8 cellular contexts compared by ENCODE assay signal in the genomic region with DNA sequence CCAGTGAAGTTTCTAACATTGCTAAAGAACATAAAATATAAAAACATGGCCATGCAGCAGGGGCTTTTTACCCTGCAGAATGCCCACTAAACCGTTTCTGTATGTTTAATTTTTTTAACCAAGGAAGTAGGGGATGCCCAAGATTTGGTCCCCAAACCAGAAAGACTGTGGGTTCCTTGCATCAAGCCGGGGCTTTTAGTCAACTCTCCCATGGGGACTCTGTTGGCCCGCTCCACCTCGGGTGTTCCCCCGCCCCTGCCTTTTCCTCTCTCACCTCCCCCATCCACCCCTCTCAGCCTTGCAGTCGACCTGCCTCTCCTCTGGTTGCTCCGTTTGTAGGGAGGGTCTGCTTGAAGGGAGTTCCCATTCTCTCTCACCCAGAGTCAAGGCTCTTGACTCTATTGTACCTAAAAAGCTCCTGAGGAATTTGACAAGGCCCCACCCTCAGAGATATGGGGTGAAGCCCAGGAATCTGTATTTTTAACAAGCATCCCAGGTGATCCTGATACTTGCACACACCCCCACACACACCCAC.
DNase-seq lines count a peak whose midpoint lies in the region; ATAC-seq and TF ChIP-seq lines count a peak whose summit lies in the region.

No MANE protein-coding gene starts in this region.

- H3K27ac Mint-ChIP-seq in activated T-helper 1 cell treated with anti-CD3 and anti-CD28 coated beads, Interleukin-12 subunit alpha, Interleukin-12 subunit beta, Interleukin-2, Interleukin-4 antibody, amounts not matched to agents 30 ng/mL and 10 ng/mL and 1 ng/mL, durations not matched to agents 14 hours and 24 hours and 36 hours: peak overlapping the region; percentile 95
- peak overlapping the region; percentile 91 to 95 for H3K27ac Mint-ChIP-seq in natural killer cell

- H3K27me3 Mint-ChIP-seq in activated T-helper 1 cell treated with anti-CD3 and anti-CD28 coated beads, Interleukin-12 subunit alpha, Interleukin-12 subunit beta, Interleukin-2, Interleukin-4 antibody, amounts not matched to agents 30 ng/mL and 10 ng/mL and 1 ng/mL, durations not matched to agents 14 hours and 24 hours and 36 hours (ENCODE audit: insufficient read depth): peaks cover 5% of the 10 kb centered on the region
- H3K27me3 Mint-ChIP-seq in natural killer cell (ENCODE audit: low read depth in 2 of 2): no peaks in the 10 kb centered on the region

- no peaks in the 10 kb centered on the region for H3K27me3 ChIP-seq in left ventricle myocardium inferior (ENCODE audit: low read depth)

- H3K36me3 ChIP-seq in left ventricle myocardium inferior: no peaks in the 10 kb centered on the region

- H3K27ac ChIP-seq in left ventricle myocardium inferior (replicated peaks): peak overlapping the region; percentile 64

- TF ChIP-seq CTCF in left ventricle myocardium inferior (IDR thresholded peaks at IDR 0.05; ENCODE audit: borderline replicate concordance) (no peak), natural killer cell (IDR thresholded peaks at IDR 0.05) (no peak)

- no peak for DNase-seq in left ventricle myocardium inferior
- no peak for DNase-seq in Right ventricle myocardium superior
- DNase-seq in activated T-helper 1 cell treated with anti-CD3 and anti-CD28 coated beads, Interleukin-12 subunit alpha, Interleukin-12 subunit beta, Interleukin-2, Interleukin-4 antibody, amounts not matched to agents 30 ng/mL and 10 ng/mL and 1 ng/mL, durations not matched to agents 14 hours and 24 hours and 36 hours (ENCODE audit: low spot score): peak; percentile 61
- DNase-seq in natural killer cell: no peak
- DNase-seq in HuH-7.5 (ENCODE audit: low spot score): no peak
- no peak for DNase-seq in NCI-H2107 (lab: John Stamatoyannopoulos, UW)

- H3K9me3 ChIP-seq in left ventricle myocardium inferior (replicated peaks): peaks cover 6% of the 10 kb centered on the region

- intact Hi-C loops in left ventricle myocardium inferior (cut with micrococcal nuclease) (no loop called here), Right ventricle myocardium superior (cut with DNase I) (loop anchor here (10.0 kb wide), 1 partner anchor 54 kb away; no protein-coding TSS in a partner anchor), natural killer cell (cut with micrococcal nuclease) (loop anchor here (1.0 to 5.0 kb wide), 9 partner anchors 34 to 412 kb away; no protein-coding TSS in a partner anchor)
- intact Hi-C loops in activated T-helper 1 cell treated with anti-CD3 and anti-CD28 coated beads, Interleukin-12 subunit alpha, Interleukin-12 subunit beta, Interleukin-2, Interleukin-4 antibody, amounts not matched to agents 30 ng/mL and 10 ng/mL and 1 ng/mL, durations not matched to agents 14 hours and 24 hours and 36 hours (cut with micrococcal nuclease): loop anchor here (1.0 kb wide), 14 partner anchors 24 to 510 kb away; no protein-coding TSS in a partner anchor

- no peak overlapping the region for H3K4me3 ChIP-seq in left ventricle myocardium inferior

- peak overlapping the region; percentile 40 for H3K4me3 Mint-ChIP-seq in activated T-helper 1 cell treated with anti-CD3 and anti-CD28 coated beads, Interleukin-12 subunit alpha, Interleukin-12 subunit beta, Interleukin-2, Interleukin-4 antibody, amounts not matched to agents 30 ng/mL and 10 ng/mL and 1 ng/mL, durations not matched to agents 14 hours and 24 hours and 36 hours
- peak overlapping the region; percentile 86 for H3K4me3 Mint-ChIP-seq in natural killer cell

- ATAC-seq in Right ventricle myocardium superior (ENCODE audit: poor library complexity) (no peak), natural killer cell (no peak), GM21381 (IDR thresholded peaks at IDR 0.05; ENCODE audit: unreplicated experiment) (no peak), GM19023 (IDR thresholded peaks at IDR 0.05; ENCODE audit: unreplicated experiment) (no peak)

- H3K9me3 Mint-ChIP-seq in activated T-helper 1 cell treated with anti-CD3 and anti-CD28 coated beads, Interleukin-12 subunit alpha, Interleukin-12 subunit beta, Interleukin-2, Interleukin-4 antibody, amounts not matched to agents 30 ng/mL and 10 ng/mL and 1 ng/mL, durations not matched to agents 14 hours and 24 hours and 36 hours: peaks cover 15% of the 10 kb centered on the region
- H3K9me3 Mint-ChIP-seq in natural killer cell: no peaks in the 10 kb centered on the region

- H3K4me1 ChIP-seq in left ventricle myocardium inferior: peaks cover 16% of the 10 kb centered on the region

- peaks cover 90% of the 10 kb centered on the region for H3K4me1 Mint-ChIP-seq in activated T-helper 1 cell treated with anti-CD3 and anti-CD28 coated beads, Interleukin-12 subunit alpha, Interleukin-12 subunit beta, Interleukin-2, Interleukin-4 antibody, amounts not matched to agents 30 ng/mL and 10 ng/mL and 1 ng/mL, durations not matched to agents 14 hours and 24 hours and 36 hours (ENCODE audit: low read depth)
- H3K4me1 Mint-ChIP-seq in natural killer cell: peaks cover 44 to 56% of the 10 kb centered on the region in 2 donors

- H3K36me3 Mint-ChIP-seq in activated T-helper 1 cell treated with anti-CD3 and anti-CD28 coated beads, Interleukin-12 subunit alpha, Interleukin-12 subunit beta, Interleukin-2, Interleukin-4 antibody, amounts not matched to agents 30 ng/mL and 10 ng/mL and 1 ng/mL, durations not matched to agents 14 hours and 24 hours and 36 hours (ENCODE audit: low read depth): peaks cover 16% of the 10 kb centered on the region
- H3K36me3 Mint-ChIP-seq in natural killer cell: no peaks in the 10 kb centered on the region
